Comparison of ENCODE assay signal across 8 cellular contexts in the genomic region with DNA sequence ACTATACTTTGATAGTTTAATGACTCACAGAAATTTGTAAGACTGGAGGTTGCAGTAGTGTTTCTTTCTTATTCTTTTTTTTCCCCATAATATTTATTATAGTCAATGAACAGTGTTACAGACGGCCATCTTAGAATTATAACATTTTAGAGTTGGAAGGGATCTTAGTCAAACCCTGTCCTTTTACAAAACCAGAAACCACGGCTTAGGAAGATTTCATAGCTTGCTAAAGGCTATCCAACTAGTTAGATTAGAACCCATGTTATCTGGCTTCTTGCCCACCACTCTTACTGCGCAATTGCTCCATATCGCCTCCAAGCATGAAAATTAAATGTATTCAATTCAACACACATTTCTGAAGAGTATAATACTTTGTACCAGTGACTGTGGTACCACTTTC. TPM values are rescaled to one million over a fixed set of nuclear protein-coding genes. Genes with fewer than 3 reads are reported as not detected.
DNase-seq lines count a peak whose midpoint lies in the region; ATAC-seq, FAIRE-seq and TF ChIP-seq lines count a peak whose summit lies in the region.

No MANE protein-coding gene starts in this region.

- no peaks in the 10 kb centered on the region for H3K36me3 ChIP-seq in breast epithelium

- peaks cover 3% of the 10 kb centered on the region for H3K36me3 Mint-ChIP-seq in memory B cell

- no peak for TF ChIP-seq POLR2A in breast epithelium (IDR thresholded peaks at IDR 0.05)
- TF ChIP-seq POLR2A in GM12892 (IDR thresholded peaks at IDR 0.05; ENCODE audit: low read depth, low read length), result no peak

- intact Hi-C loops in breast epithelium (cut with DNase I; ENCODE audit: low total_unique reads), result loop anchor here (10.0 kb wide), 1 partner anchor 134 kb away; no protein-coding TSS in a partner anchor

- TF ChIP-seq CTCF in breast epithelium (IDR thresholded peaks at IDR 0.05), result no peak

- FAIRE-seq in GM12892 (lab: Jason Lieb, UNC), result no peak

- H3K9me3 ChIP-seq in breast epithelium, result no peaks in the 10 kb centered on the region

- peak overlapping the region; percentile 65 to 78 (median 66) for H3K4me3 ChIP-seq in breast epithelium

- no peaks in the 10 kb centered on the region for H3K4me1 ChIP-seq in breast epithelium

- H3K4me1 Mint-ChIP-seq in memory B cell, result peaks cover 10% of the 10 kb centered on the region

- no peaks in the 10 kb centered on the region for H3K9me3 Mint-ChIP-seq in memory B cell

- no peaks in the 10 kb centered on the region for H3K27me3 Mint-ChIP-seq in memory B cell

- H3K27me3 ChIP-seq in breast epithelium, result peaks cover 0 to 3% of the 10 kb centered on the region in 2 donors

- H3K4me3 Mint-ChIP-seq in memory B cell, result peak overlapping the region; percentile 88

- DNase-seq in ELR (ENCODE audit: low read depth), result peak; percentile 40
- DNase-seq in NCI-H1694 (lab: John Stamatoyannopoulos, UW), result peak; percentile 14
- DNase-seq in breast epithelium (ENCODE audit: low spot score in 2 of 2), result no peak
- no peak for DNase-seq in memory B cell (ENCODE audit: low spot score in 2 of 2)
- DNase-seq in activated effector memory CD4-positive, alpha-beta T cell treated with Interleukin-2 at 50 U/mL for 16 hours, result no peak
- DNase-seq in GM12892 (ENCODE audit: insufficient read length), result no peak

- H3K27ac ChIP-seq in breast epithelium, result peak overlapping the region; percentile 97 to 98

- ATAC-seq in memory B cell (ENCODE audit: low read depth), result no peak
- ATAC-seq in HG02973 (IDR thresholded peaks at IDR 0.05; ENCODE audit: unreplicated experiment), result no peak
- ATAC-seq in HG02642 (IDR thresholded peaks at IDR 0.05; ENCODE audit: poor library complexity, unreplicated experiment), result no peak

- H3K27ac Mint-ChIP-seq in memory B cell, result peak overlapping the region; percentile 91

RNA-seq across cellular contexts. Expression of a gene that starts 1.1 kb away (rescaled TPM):
- total RNA-seq in breast epithelium, result 10 to 100 TPM; 38.7 to 47.6 (median 44.2) TPM
- 8.6 TPM for polyA plus RNA-seq in GM12892 (2012; ENCODE audit: missing spikeins)

Comparison
In these comparisons a context has a peak if more than half of its experiments do, and no peak if none do; other contexts are left out.
1. DNase-seq: peak in ELR (single experiment) and NCI-H1694 (single experiment); none in breast epithelium (0 of 2), memory B cell (0 of 2), activated effector memory CD4-positive, alpha-beta T cell treated with Interleukin-2 at 50 U/mL for 16 hours (single experiment) and GM12892 (single experiment).